8 cellular contexts compared by ENCODE assay signal in genomic region chr3:16060358-16060852, GRCh38.
DNase-seq lines count a peak whose midpoint lies in the region; ATAC-seq, FAIRE-seq and TF ChIP-seq lines count a peak whose summit lies in the region.

No MANE protein-coding gene starts in this region.

- no peaks in the 10 kb centered on the region for H3K9me3 ChIP-seq in suprapubic skin

- in situ Hi-C loops in GM13977 (cut with MboI; ENCODE audit: low pct_unique_long_range_greater_than_20kb, low sequenced_read_pairs, unreplicated experiment): no loop called here

- TF ChIP-seq POLR2A in suprapubic skin (IDR thresholded peaks at IDR 0.05): peak in 1 of 2 donors; percentile 16

- peak; percentile 98 for DNase-seq in HS-5 (ENCODE audit: low read depth)
- DNase-seq in bronchial epithelial cell (ENCODE audit: low read depth): peak; percentile 96
- peak; percentile 92 for DNase-seq in kidney epithelial cell (ENCODE audit: low read depth)
- peak in 1 of 2 donors; percentile 90 for DNase-seq in suprapubic skin (ENCODE audit: low spot score in 2 of 2)
- no peak for DNase-seq in GM13977 (ENCODE audit: low spot score)

- WGBS in suprapubic skin: 44% methylated on average over 4 of the region's 4 CpGs

- H3K27ac ChIP-seq in suprapubic skin: peak overlapping the region; percentile 82

- no peak overlapping the region for H3K4me3 ChIP-seq in bronchial epithelial cell (ENCODE audit: low read depth, low read length)
- no peak overlapping the region for H3K4me3 ChIP-seq in kidney epithelial cell (ENCODE audit: low read depth, low read length)
- no peak overlapping the region for H3K4me3 ChIP-seq in suprapubic skin

- H3K36me3 ChIP-seq in bronchial epithelial cell (ENCODE audit: control insufficient read depth, insufficient read depth, low read length): no peaks in the 10 kb centered on the region
- no peaks in the 10 kb centered on the region for H3K36me3 ChIP-seq in kidney epithelial cell (ENCODE audit: control insufficient read depth, insufficient read depth, low read length)
- H3K36me3 ChIP-seq in suprapubic skin: no peaks in the 10 kb centered on the region

- H3K27me3 ChIP-seq in bronchial epithelial cell (ENCODE audit: control insufficient read depth, insufficient read depth, low read length) (no peaks in the 10 kb centered on the region), kidney epithelial cell (ENCODE audit: control insufficient read depth, insufficient read depth, low read length) (no peaks in the 10 kb centered on the region), suprapubic skin (no peaks in the 10 kb centered on the region)

- TF ChIP-seq CTCF in bronchial epithelial cell (IDR thresholded peaks at IDR 0.05; ENCODE audit: insufficient read depth, low read length, severe bottlenecking) (peak; percentile 44), kidney epithelial cell (IDR thresholded peaks at IDR 0.05; ENCODE audit: insufficient read depth, low read length, poor library complexity, severe bottlenecking) (peak; percentile 22), suprapubic skin (IDR thresholded peaks at IDR 0.05) (no peak), GM13977 (IDR thresholded peaks at IDR 0.05; ENCODE audit: extremely low read depth, insufficient read depth, missing control alignments) (no peak)

- ATAC-seq in HG03196 (IDR thresholded peaks at IDR 0.05; ENCODE audit: unreplicated experiment) (no peak), GM21423 (IDR thresholded peaks at IDR 0.05; ENCODE audit: unreplicated experiment) (no peak), GM18867 (IDR thresholded peaks at IDR 0.05; ENCODE audit: unreplicated experiment) (no peak)

- H3K4me1 ChIP-seq in suprapubic skin: peaks cover 31% of the 10 kb centered on the region

- no peak for FAIRE-seq in bronchial epithelial cell (lab: Jason Lieb, UNC)

- peak; percentile 25 for TF ChIP-seq EP300 in suprapubic skin (IDR thresholded peaks at IDR 0.05)

Comparison
In these comparisons a context has a peak if more than half of its experiments do, and no peak if none do; other contexts are left out.
1. CTCF ChIP-seq: peak in bronchial epithelial cell (single experiment) and kidney epithelial cell (single experiment); none in suprapubic skin (0 of 2) and GM13977 (single experiment).